ENCODE assay signal across 8 cellular contexts in the genomic region with DNA sequence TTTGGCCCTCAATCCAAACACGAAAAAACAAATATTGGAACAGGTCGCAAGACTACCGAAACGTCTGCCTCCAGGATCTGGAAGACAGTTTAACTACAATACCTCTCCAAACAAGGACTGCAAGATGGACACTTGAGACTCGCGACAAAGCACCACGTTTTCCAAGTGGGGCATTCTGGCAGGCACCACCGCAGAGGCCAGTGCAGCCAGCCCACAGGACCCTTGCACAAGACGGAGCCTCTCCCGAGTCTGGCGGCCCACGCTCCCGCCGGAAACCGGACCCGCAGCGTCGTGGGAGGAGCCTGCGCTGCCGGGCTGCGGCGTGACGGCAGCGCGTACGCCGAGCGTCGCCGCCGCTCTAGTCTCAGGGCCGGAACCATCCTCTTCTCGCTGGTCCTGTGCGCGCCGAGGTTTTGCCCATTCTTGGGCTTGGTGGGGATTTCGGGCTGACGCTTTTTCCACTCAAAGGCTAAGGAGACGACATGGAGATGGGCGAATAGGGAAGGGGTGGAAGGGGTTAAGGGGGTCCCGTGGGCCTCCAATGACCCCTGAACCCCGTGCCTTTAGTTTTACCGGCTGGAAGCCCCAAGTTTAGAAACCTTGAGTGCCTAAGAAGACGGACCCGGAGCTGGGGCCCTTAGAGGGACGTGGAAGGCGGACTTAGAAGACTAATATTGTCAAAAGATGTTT. TPM values are rescaled to one million over a fixed set of nuclear protein-coding genes. Genes with fewer than 3 reads are reported as not detected.
DNase-seq lines count a peak whose midpoint lies in the region; ATAC-seq and TF ChIP-seq lines count a peak whose summit lies in the region.

A gene (minus strand): TSS at position 283 of the 690 bp plus-strand sequence. CDS start 109 bp downstream, at position 174.

- H3K9me3 ChIP-seq in breast epithelium: no peaks in the 10 kb centered on the region
- no peaks in the 10 kb centered on the region for H3K9me3 ChIP-seq in spleen

- peaks cover 29 to 49% of the 10 kb centered on the region in 2 donors for H3K4me1 Mint-ChIP-seq in immature natural killer cell

- peaks cover 6 to 12% (median 9%) of the 10 kb centered on the region in 3 donors for H3K36me3 Mint-ChIP-seq in immature natural killer cell

- peak within 1 kb of the TSS; percentile 96 to 98 (median 98) for H3K27ac Mint-ChIP-seq in immature natural killer cell

- H3K9me3 Mint-ChIP-seq in immature natural killer cell: peaks cover 0 to 2% (median 0%) of the 10 kb centered on the region in 6 donors

- H3K27me3 ChIP-seq in breast epithelium: no peaks in the 10 kb centered on the region
- H3K27me3 ChIP-seq in spleen (replicated peaks in 1 of 7): no peaks in the 10 kb centered on the region

- peak within 1 kb of the TSS; percentile 93 to 99 (median 96) for H3K4me3 Mint-ChIP-seq in immature natural killer cell

- no peaks in the 10 kb centered on the region for H3K36me3 ChIP-seq in breast epithelium
- peaks cover 0 to 13% (median 6%) of the 10 kb centered on the region in 6 donors for H3K36me3 ChIP-seq in spleen

- H3K4me1 ChIP-seq in breast epithelium (peaks cover 4 to 21% of the 10 kb centered on the region in 2 donors), spleen (peaks cover 15 to 34% (median 23%) of the 10 kb centered on the region in 6 donors)

- 0 to 2% (median 1%) methylated on average over 17 to 47 of the region's 47 CpGs for WGBS in spleen, 5 donors

- DNase-seq in A172 (ENCODE audit: low spot score): peak; percentile 62
- DNase-seq in NCI-H2171 (lab: John Stamatoyannopoulos, UW): peak; percentile 82
- peak; percentile 50 to 64 for DNase-seq in breast epithelium (ENCODE audit: low spot score in 2 of 2)
- DNase-seq in immature natural killer cell: peak; percentile 76 to 79 (median 78)
- DNase-seq in spleen: peak; percentile 95

- intact Hi-C loops in breast epithelium (cut with DNase I; ENCODE audit: low total_unique reads): no loop called here
- intact Hi-C loops in spleen (cut with DNase I; ENCODE audit: low total_unique reads): no loop called here

- H3K27ac ChIP-seq in VCaP: peak within 1 kb of the TSS; percentile 84
- H3K27ac ChIP-seq in breast epithelium: peak within 1 kb of the TSS; percentile 80 to 89
- peak within 1 kb of the TSS; percentile 76 to 87 (median 84) for H3K27ac ChIP-seq in spleen

- H3K27me3 Mint-ChIP-seq in immature natural killer cell (ENCODE audit: low read depth in 3 of 3): peaks cover 8 to 27% (median 14%) of the 10 kb centered on the region in 3 donors

- H3K4me3 ChIP-seq in breast epithelium: peak within 1 kb of the TSS; percentile 68 to 79 (median 74)
- H3K4me3 ChIP-seq in spleen: peak within 1 kb of the TSS; percentile 57 to 91 (median 78)

- TF ChIP-seq POLR2A in breast epithelium (IDR thresholded peaks at IDR 0.05): peak; percentile 46
- peak in 2 of 3 donors; percentile 22 to 67 for TF ChIP-seq POLR2A in spleen (IDR thresholded peaks at IDR 0.05)

- TF ChIP-seq CTCF in VCaP (conservative IDR thresholded peaks at IDR 0.05) (no peak), breast epithelium (IDR thresholded peaks at IDR 0.05) (no peak), spleen (IDR thresholded peaks at IDR 0.05 in 8 of 11, conservative IDR thresholded peaks at IDR 0.05 in 3 of 11) (no peak)

- ATAC-seq in GM18520 (IDR thresholded peaks at IDR 0.05; ENCODE audit: unreplicated experiment) (peak; percentile 99), HG03060 (IDR thresholded peaks at IDR 0.05; ENCODE audit: low read depth, unreplicated experiment) (peak; percentile 93)

RNA-seq across cellular contexts. Expression of the gene that starts here (rescaled TPM):
- total RNA-seq in A172 (2014; rRNA removed; shearing (Covaris generic)): 28.3 and 30.4 TPM in 2 replicates
- total RNA-seq in breast epithelium (10 to 100 TPM; 13.3 to 29.9 (median 26.5) TPM), spleen (10 to 100 TPM; 12.1 to 28.4 (median 19.0) TPM)
- polyA plus RNA-seq in immature natural killer cell (10 to 100 TPM; 15.5 to 27.7 (median 16.9) TPM), spleen (1 to 10 TPM; 7.8 to 9.6 (median 9.3) TPM)

Comparison
In these comparisons a context has a peak if more than half of its experiments do, and no peak if none do; other contexts are left out.
1. Peak in every context shown above with its lines: DNase-seq, ATAC-seq, H3K4me3 ChIP-seq and H3K27ac ChIP-seq.